Comparison of ENCODE assay signal across 1 cellular context in genomic region chr16:50276801-50277560, GRCh38.
TF ChIP-seq lines count a peak whose summit lies in the region.

No MANE protein-coding gene starts in this region.

TF ChIP-seq in A549, 52 proteins besides CTCF, POLR2A, EP300 and RAD21 (continued from another document):
- TF ChIP-seq HMGXB4 (CRISPR knock-in tag; IDR thresholded peaks at IDR 0.05; ENCODE audit: borderline replicate concordance): no peak
- TF ChIP-seq CEBPB (IDR thresholded peaks at IDR 0.05): no peak
- no peak for TF ChIP-seq RARB (CRISPR knock-in tag; IDR thresholded peaks at IDR 0.05)
- no peak for TF ChIP-seq CBX2 (IDR thresholded peaks at IDR 0.05; ENCODE audit: borderline replicate concordance, low read depth)
- no peak for TF ChIP-seq NR3C1 (IDR thresholded peaks at IDR 0.05)
- TF ChIP-seq CHD4 (IDR thresholded peaks at IDR 0.05; ENCODE audit: borderline replicate concordance): peak; percentile 38; the same call in 1 of the 2 replicates
- TF ChIP-seq JUNB (IDR thresholded peaks at IDR 0.05): peak; percentile 53
- no peak for TF ChIP-seq ATOH8 (CRISPR knock-in tag; IDR thresholded peaks at IDR 0.05; ENCODE audit: low read depth)
- TF ChIP-seq SREBF2 (IDR thresholded peaks at IDR 0.05): no peak
- no peak for TF ChIP-seq POLR2AphosphoS2 (conservative IDR thresholded peaks at IDR 0.05; ENCODE audit: low read length)
- TF ChIP-seq RNF2 (IDR thresholded peaks at IDR 0.05; ENCODE audit: borderline replicate concordance, low read depth): no peak
- TF ChIP-seq CHD2 (IDR thresholded peaks at IDR 0.05; ENCODE audit: low read length, partially characterized antibody): no peak
- no peak for TF ChIP-seq BHLHE40 (IDR thresholded peaks at IDR 0.05; ENCODE audit: low read depth, low read length)
- TF ChIP-seq KDM1A (IDR thresholded peaks at IDR 0.05; ENCODE audit: low read depth): 0 out of 2 replicates have a peak, but pooled peaks have one; percentile 50
- TF ChIP-seq FOXS1 (CRISPR knock-in tag; IDR thresholded peaks at IDR 0.05): no peak
- no peak for TF ChIP-seq ZSCAN20 (CRISPR knock-in tag; IDR thresholded peaks at IDR 0.05)
- TF ChIP-seq E2F6 (IDR thresholded peaks at IDR 0.05; ENCODE audit: borderline replicate concordance, low read depth): no peak
- TF ChIP-seq HES2 (IDR thresholded peaks at IDR 0.05): no peak
